ENCODE assay signal across 28 cellular contexts in genomic region chr13:57996717-57997116, GRCh38.
A peak's percentile ranks its signal among the peaks of the same experiment; 100 is the strongest.
DNase-seq lines count a peak whose midpoint lies in the region; ATAC-seq, FAIRE-seq and TF ChIP-seq lines count a peak whose summit lies in the region.
"Had no signal": no experiment of that assay in that cellular context is flagged by ENCODE, and none has a peak within 500 bp of the region (broad histone marks: within the 10 kb centered on the region; RNA-seq: fewer than 3 reads in every experiment).

No MANE protein-coding gene starts in this region.

- no peak for TF ChIP-seq CTCF in NB4 (IDR thresholded peaks at IDR 0.05; ENCODE audit: low read depth, low read length)
- TF ChIP-seq CTCF in astrocyte (IDR thresholded peaks at IDR 0.05; ENCODE audit: insufficient read depth, low read depth, low read length): no peak
- TF ChIP-seq CTCF in hepatocyte (IDR thresholded peaks at IDR 0.05; ENCODE audit: poor library complexity): no peak
- TF ChIP-seq CTCF in GM13977 (IDR thresholded peaks at IDR 0.05; ENCODE audit: extremely low read depth, insufficient read depth, missing control alignments): no peak

- H3K4me1 ChIP-seq in astrocyte (ENCODE audit: insufficient read depth, low read length) (no peaks in the 10 kb centered on the region), hepatocyte (ENCODE audit: insufficient read depth) (no peaks in the 10 kb centered on the region)
- H3K4me1 ChIP-seq: A549, heart left ventricle, stomach, tibial nerve had no signal

- H3K27me3 ChIP-seq in astrocyte (ENCODE audit: insufficient read depth, low read length) (no peaks in the 10 kb centered on the region), hepatocyte (no peaks in the 10 kb centered on the region)
- H3K27me3 ChIP-seq: heart left ventricle, stomach, tibial nerve had no signal

- H3K27ac ChIP-seq in astrocyte (ENCODE audit: low read depth, low read length) (no peak overlapping the region), hepatocyte (no peak overlapping the region)
- H3K27ac ChIP-seq: A549, epithelial cell of prostate, heart left ventricle, stomach, tibial nerve had no signal

- FAIRE-seq in astrocyte (lab: Jason Lieb, UNC): no peak
- FAIRE-seq: A549, colon, GM12878 had no signal

- H3K4me3 ChIP-seq in NB4 (ENCODE audit: low read depth, low read length): no peak overlapping the region
- H3K4me3 ChIP-seq in astrocyte (ENCODE audit: insufficient read depth, low read depth, low read length): no peak overlapping the region
- no peak overlapping the region for H3K4me3 ChIP-seq in hepatocyte
- H3K4me3 ChIP-seq: A549, GM12878, heart left ventricle, stomach, tibial nerve had no signal

- no peak for ATAC-seq in activated T-cell treated with anti-CD3 and anti-CD28 coated beads, Interleukin-2, amount 50 U/mL, for 72 hours (replicated peaks in 1 of 2)
- ATAC-seq: A549; activated T-cell treated with anti-CD3 and anti-CD28 coated beads, Interleukin-2, amount 50 U/mL, for 4 hours; GM12878; heart left ventricle; left cardiac atrium had no signal

- no peak overlapping the region for H3K9ac ChIP-seq in astrocyte (ENCODE audit: low read length)

- H3K4me1 Mint-ChIP-seq in astrocyte (ENCODE audit: low read depth, unreplicated experiment): peaks cover 4% of the 10 kb centered on the region
- no peaks in the 10 kb centered on the region for H3K4me1 Mint-ChIP-seq in activated T-cell treated with anti-CD3 and anti-CD28 coated beads, Interleukin-2, amount 50 U/mL, for 72 hours (ENCODE audit: low read depth)
- H3K4me1 Mint-ChIP-seq: activated CD4-positive, alpha-beta T cell treated with anti-CD3 and anti-CD28 coated beads, Interleukin-2, amount 10 ng/mL, durations not matched to agents 7 days and 5 days; CD4-positive, alpha-beta memory T cell; memory B cell had no signal

- no peaks in the 10 kb centered on the region for H3K9me3 Mint-ChIP-seq in astrocyte (ENCODE audit: unreplicated experiment)
- H3K9me3 Mint-ChIP-seq in activated T-cell treated with anti-CD3 and anti-CD28 coated beads, Interleukin-2, amount 50 U/mL, for 72 hours: peaks cover 8 to 9% of the 10 kb centered on the region in 2 donors

- WGBS in hepatocyte (ENCODE audit: low lambda C conversion rate, missing lambda C conversion rate): 61% methylated on average over 1 of the region's 1 CpG

- H3K27ac Mint-ChIP-seq in astrocyte (ENCODE audit: unreplicated experiment): no peak overlapping the region
- no peak overlapping the region for H3K27ac Mint-ChIP-seq in activated T-cell treated with anti-CD3 and anti-CD28 coated beads, Interleukin-2, amount 50 U/mL, for 72 hours
- H3K27ac Mint-ChIP-seq: activated CD4-positive, alpha-beta T cell treated with anti-CD3 and anti-CD28 coated beads, Interleukin-2, amount 10 ng/mL, durations not matched to agents 7 days and 5 days; CD4-positive, alpha-beta memory T cell; memory B cell had no signal

- H3K36me3 ChIP-seq in astrocyte (ENCODE audit: insufficient read depth, low read length) (no peaks in the 10 kb centered on the region), hepatocyte (replicated peaks; ENCODE audit: insufficient read depth, low read depth) (no peaks in the 10 kb centered on the region)
- H3K36me3 ChIP-seq: heart left ventricle, stomach, tibial nerve had no signal

- H4K20me1 ChIP-seq in astrocyte (ENCODE audit: insufficient read depth, low read length) (no peaks in the 10 kb centered on the region), hepatocyte (ENCODE audit: insufficient read depth, poor library complexity, severe bottlenecking) (no peaks in the 10 kb centered on the region)

- H3K36me3 Mint-ChIP-seq in astrocyte (ENCODE audit: low read depth, unreplicated experiment): no peaks in the 10 kb centered on the region
- H3K36me3 Mint-ChIP-seq in activated T-cell treated with anti-CD3 and anti-CD28 coated beads, Interleukin-2, amount 50 U/mL, for 72 hours (ENCODE audit: insufficient read depth in 2 of 2): peaks cover 0 to 3% of the 10 kb centered on the region in 2 donors
- H3K36me3 Mint-ChIP-seq: CD4-positive, alpha-beta memory T cell; memory B cell had no signal

- no peaks in the 10 kb centered on the region for H3K9me3 ChIP-seq in astrocyte (ENCODE audit: insufficient read depth, low read depth, low read length)
- no peaks in the 10 kb centered on the region for H3K9me3 ChIP-seq in hepatocyte (ENCODE audit: low read depth)
- H3K9me3 ChIP-seq: A549 had no signal

- DNase-seq in COLO829 (ENCODE audit: low spot score) (peak; percentile 7), NB4 (ENCODE audit: low read depth) (peak; percentile 30), astrocyte (ENCODE audit: low read depth) (peak; percentile 52), hepatocyte (ENCODE audit: low spot score) (peak; percentile 8), GM13977 (ENCODE audit: low spot score) (no peak), UCSD-AML1 (lab: John Stamatoyannopoulos, UW; ENCODE audit: unreplicated experiment) (no peak)
- no peak for DNase-seq in activated T-cell treated with anti-CD3 and anti-CD28 coated beads, Interleukin-2, amount 50 U/mL, for 72 hours
- no peak for DNase-seq in stimulated activated CD4-positive, alpha-beta T cell treated with anti-CD3 and anti-CD28 coated beads, Interleukin-2, amount 100 ng/mL, for 48 hours
- DNase-seq: activated CD4-positive, alpha-beta T cell treated with anti-CD3 and anti-CD28 coated beads, Interleukin-2, amount 10 ng/mL, durations not matched to agents 7 days and 5 days; activated naive CD4-positive, alpha-beta T cell; activated T-cell treated with anti-CD3 and anti-CD28 coated beads, Interleukin-2, amount 50 U/mL, for 4 hours; CD4-positive, alpha-beta memory T cell; effector CD4-positive, alpha-beta T cell; EL; foreskin fibroblast; heart left ventricle; left cardiac atrium; NCI-H1105; NCI-H1930; NCI-H2227 treated with DMSO at 0.1 percent for 48 hours; nucleus accumbens; stomach had no signal

- in situ Hi-C loops in GM13977 (cut with MboI; ENCODE audit: low pct_unique_long_range_greater_than_20kb, low sequenced_read_pairs, unreplicated experiment): no loop called here

- H2AFZ ChIP-seq in astrocyte (ENCODE audit: low read depth, low read length) (no peak overlapping the region), hepatocyte (no peak overlapping the region)

- no peaks in the 10 kb centered on the region for H3K27me3 Mint-ChIP-seq in astrocyte (ENCODE audit: low read depth, unreplicated experiment)
- no peaks in the 10 kb centered on the region for H3K27me3 Mint-ChIP-seq in activated T-cell treated with anti-CD3 and anti-CD28 coated beads, Interleukin-2, amount 50 U/mL, for 72 hours (ENCODE audit: low read depth)
- H3K27me3 Mint-ChIP-seq: activated CD4-positive, alpha-beta T cell treated with anti-CD3 and anti-CD28 coated beads, Interleukin-2, amount 10 ng/mL, durations not matched to agents 7 days and 5 days; CD4-positive, alpha-beta memory T cell; memory B cell had no signal

- H3K79me2 ChIP-seq in astrocyte (ENCODE audit: insufficient read depth, low read length) (no peaks in the 10 kb centered on the region), hepatocyte (no peaks in the 10 kb centered on the region)

- no peak overlapping the region for H3K4me3 Mint-ChIP-seq in astrocyte (ENCODE audit: unreplicated experiment)
- no peak overlapping the region for H3K4me3 Mint-ChIP-seq in activated T-cell treated with anti-CD3 and anti-CD28 coated beads, Interleukin-2, amount 50 U/mL, for 72 hours
- H3K4me3 Mint-ChIP-seq: activated CD4-positive, alpha-beta T cell treated with anti-CD3 and anti-CD28 coated beads, Interleukin-2, amount 10 ng/mL, durations not matched to agents 7 days and 5 days; activated T-cell treated with anti-CD3 and anti-CD28 coated beads, Interleukin-2, amount 50 U/mL, for 4 hours; CD4-positive, alpha-beta memory T cell; memory B cell had no signal

- no peak for TF ChIP-seq POLR2A in NB4 (IDR thresholded peaks at IDR 0.05; ENCODE audit: extremely low read depth, insufficient read length)

- H3K9me2 ChIP-seq in hepatocyte (replicated peaks; ENCODE audit: insufficient read depth): no peaks in the 10 kb centered on the region

- H3K4me2 ChIP-seq in astrocyte (ENCODE audit: low read length) (no peak overlapping the region), hepatocyte (no peak overlapping the region)
- H3K4me2 ChIP-seq: A549 had no signal

Comparison
In these comparisons a context has a peak if more than half of its experiments do, and no peak if none do; other contexts are left out.
1. DNase-seq: peak in COLO829 (single experiment), NB4 (single experiment), astrocyte (single experiment) and hepatocyte (single experiment); none in activated T-cell treated with anti-CD3 and anti-CD28 coated beads, Interleukin-2, amount 50 U/mL, for 72 hours (0 of 2), GM13977 (single experiment), stimulated activated CD4-positive, alpha-beta T cell treated with anti-CD3 and anti-CD28 coated beads, Interleukin-2, amount 100 ng/mL, for 48 hours (0 of 2) and UCSD-AML1 (single experiment).